ENCODE assay signal across 8 cellular contexts in genomic region chr15:74937602-74938371, GRCh38. TPM values are rescaled to one million over a fixed set of nuclear protein-coding genes. Genes with fewer than 3 reads are reported as not detected.
A peak's percentile ranks its signal among the peaks of the same experiment; 100 is the strongest.
DNase-seq lines count a peak whose midpoint lies in the region; ATAC-seq and TF ChIP-seq lines count a peak whose summit lies in the region.

Gene COX5A, minus strand, starts transcription at chr15:74938073. Its CDS starts 59 bp downstream, at chr15:74938014.

- no peaks in the 10 kb centered on the region for H3K27me3 ChIP-seq in BJ (ENCODE audit: control insufficient read depth, insufficient read depth, low read length)

- ATAC-seq in GM19324 (IDR thresholded peaks at IDR 0.05; ENCODE audit: low FRiP score, unreplicated experiment) (peak; percentile 89), HG03460 (IDR thresholded peaks at IDR 0.05; ENCODE audit: unreplicated experiment) (peak; percentile 76), left colon (peak; percentile 84)

- no peaks in the 10 kb centered on the region for H3K36me3 ChIP-seq in BJ (ENCODE audit: control insufficient read depth, insufficient read depth, low read length)

- intact Hi-C loops in left colon (cut with DNase I, micrococcal nuclease): loop anchor here in 1 of 2 donors (10.0 kb wide), 1 partner anchor 303 kb away; no protein-coding TSS in a partner anchor

- TF ChIP-seq CTCF in BJ (IDR thresholded peaks at IDR 0.05; ENCODE audit: insufficient read depth, low read depth, low read length): no peak

- peak within 1 kb of the TSS; percentile 99 for H3K4me3 ChIP-seq in BJ (ENCODE audit: low read depth, low read length)

- POLR2A ChIA-PET in BJ (lab: Charles Lee): interaction anchor here (0.5 kb wide), 1 partner anchor 124 kb away, joined by 4 read pairs; no protein-coding TSS in a partner anchor

- CTCF ChIA-PET in BJ (lab: Yijun Ruan, JAX): interaction anchor here (1.0 to 5.1 kb wide), 4 partner anchors 12 to 169 kb away, joined by 4 to 37 read pairs (median 6); partner anchors contain the start of gene RPP25

- DNase-seq in BJ (ENCODE audit: low read depth) (peak; percentile 87), NCI-H524 (lab: John Stamatoyannopoulos, UW) (peak; percentile 91 to 97), left colon (peak; percentile 92 to 95)
- peak; percentile 93 for DNase-seq in activated CD4-positive, alpha-beta T cell treated with anti-CD3 and anti-CD28 coated beads for 48 hours
- peak; percentile 82 to 86 for DNase-seq in stimulated activated CD4-positive, alpha-beta T cell treated with anti-CD3 and anti-CD28 coated beads, Interleukin-1b, Interleukin-23, amount 100 ng/mL, for 4 hours (ENCODE audit: low read depth in 2 of 2)

- peak within 1 kb of the TSS; percentile 91 for H3K27ac ChIP-seq in cingulate gyrus (ENCODE audit: low read depth, low read length)

RNA-seq across cellular contexts. Expression of gene COX5A, which starts in this region (rescaled TPM):
- 64.6 and 106 TPM in 2 replicates for polyA plus RNA-seq in BJ (2011; rRNA removed)
- polyA minus RNA-seq in BJ (2011; rRNA and poly(A)+ RNA removed): 14.0 and 30.3 TPM in 2 replicates
- total RNA-seq in left colon: 100 to 1,000 TPM; 564 to 684 TPM

Comparison
In these comparisons a context has a peak if more than half of its experiments do, and no peak if none do; other contexts are left out.
1. Peak in every context shown above with its lines: DNase-seq, ATAC-seq, H3K4me3 ChIP-seq and H3K27ac ChIP-seq.